In the genomic region with DNA sequence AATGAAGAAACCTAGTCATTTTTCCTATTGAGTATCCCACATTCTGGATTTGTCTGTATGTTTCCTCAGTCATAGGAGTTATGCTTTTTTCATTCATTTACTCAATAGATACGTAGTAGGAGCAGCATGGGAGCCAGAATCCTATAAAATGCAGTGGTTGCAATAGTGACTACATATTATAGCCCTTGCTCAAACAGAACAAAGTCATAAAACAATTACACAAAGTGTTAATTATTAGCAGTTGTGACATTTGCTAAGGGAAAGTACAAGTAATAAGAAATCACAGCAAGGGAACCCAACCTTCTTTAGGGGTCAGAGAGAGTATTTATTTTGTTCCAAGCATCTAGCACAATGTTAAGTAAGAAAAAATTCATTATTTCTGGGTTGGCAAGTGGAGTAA, we compare ENCODE assay signal across 22 cellular contexts. TPM values are rescaled to one million over a fixed set of nuclear protein-coding genes. Genes with fewer than 3 reads are reported as not detected.
A peak's percentile ranks its signal among the peaks of the same experiment; 100 is the strongest.
DNase-seq lines count a peak whose midpoint lies in the region; ATAC-seq and FAIRE-seq lines count a peak whose summit lies in the region.
"Had no signal": no experiment of that assay in that cellular context is flagged by ENCODE, and none has a peak within 500 bp of the region (broad histone marks: within the 10 kb centered on the region; RNA-seq: fewer than 3 reads in every experiment).

No MANE protein-coding gene starts in this region.

- WGBS in small intestine, 3 donors = 27 to 68% (median 50%) methylated on average over 1 of the region's 1 CpG

- FAIRE-seq in GM19239 (lab: Jason Lieb, UNC) (peak; percentile 18), small intestine (lab: Jason Lieb, UNC) (peak; percentile 72)
- FAIRE-seq: A204.1, G401.6, GM12892 had no signal

- no peak for DNase-seq in GM19239 (ENCODE audit: insufficient read length, low spot score)
- DNase-seq in SJCRH30 = no peak
- DNase-seq in left colon = no peak
- DNase-seq in small intestine = peak; percentile 78
- no peak for DNase-seq in nucleus accumbens (lab: John Stamatoyannopoulos, UW)
- DNase-seq in NCI-H524 (lab: John Stamatoyannopoulos, UW) = no peak
- DNase-seq: Caco-2; CD4-positive, CD25-positive, alpha-beta regulatory T cell; CD8-positive, alpha-beta T cell; DMS153; H9 had no signal

- H3K27ac ChIP-seq in SJCRH30 (peak overlapping the region; percentile 87), small intestine (ENCODE audit: low read depth in 1 of 2, low read length in 1 of 2) (no peak overlapping the region)
- H3K27ac ChIP-seq: 22Rv1, BLaER1, C4-2B had no signal

- H3K27me3 ChIP-seq in SJCRH30 (no peaks in the 10 kb centered on the region), small intestine (ENCODE audit: control insufficient read depth in 2 of 2, insufficient read depth in 2 of 2, low read length in 2 of 2) (no peaks in the 10 kb centered on the region)
- H3K27me3 ChIP-seq: BLaER1 had no signal

- ATAC-seq in left colon (peak; percentile 99), HG03342 (IDR thresholded peaks at IDR 0.05; ENCODE audit: unreplicated experiment) (no peak)
- ATAC-seq: CD8-positive, alpha-beta T cell; GM23338; HCT116 had no signal

- peaks cover 4% of the 10 kb centered on the region; the same call in 1 of the 2 replicates for H3K9me3 ChIP-seq in SJCRH30 (replicated peaks)
- H3K9me3 ChIP-seq in small intestine (ENCODE audit: control insufficient read depth, low read depth) = no peaks in the 10 kb centered on the region
- H3K9me3 ChIP-seq: BLaER1, Caco-2 had no signal

- H3K36me3 ChIP-seq in SJCRH30 (peaks cover 86% of the 10 kb centered on the region), small intestine (ENCODE audit: control insufficient read depth in 2 of 2, insufficient read depth in 2 of 2, low read length in 2 of 2) (peaks cover 6 to 8% of the 10 kb centered on the region in 2 donors)

- H3K4me3 ChIP-seq in SJCRH30 (no peak overlapping the region), small intestine (ENCODE audit: low read depth in 1 of 2, low read length in 2 of 2) (no peak overlapping the region)
- H3K4me3 ChIP-seq: BLaER1, GM23338 had no signal

- peaks cover 37% of the 10 kb centered on the region for H3K4me1 ChIP-seq in SJCRH30
- peaks cover 0 to 2% of the 10 kb centered on the region in 2 donors for H3K4me1 ChIP-seq in small intestine (ENCODE audit: control insufficient read depth in 2 of 2, insufficient read depth in 1 of 2, low read depth in 1 of 2, low read length in 1 of 2)
- H3K4me1 ChIP-seq: BLaER1 had no signal

- intact Hi-C loops in left colon (cut with DNase I, micrococcal nuclease) = no loop called here

RNA-seq across cellular contexts. Expression of gene POU4F1, which starts 27.7 kb away (rescaled TPM):
- total RNA-seq in SJCRH30 (2014; rRNA removed; shearing (Covaris generic)) = 77.8 and 97.0 TPM in 2 replicates
- total RNA-seq in left colon = under 1 TPM in 1 of 2 donors, not detected in 1; 0.06 TPM
- under 1 TPM in 1 of 3 donors, not detected in 2; 0.06 TPM for polyA plus RNA-seq in small intestine
- total RNA-seq: H4 had no signal
- polyA plus RNA-seq: AG04450; CD4-positive, CD25-positive, alpha-beta regulatory T cell had no signal

RNA-seq across cellular contexts. Expression of gene OBI1, which starts 27.9 kb away (rescaled TPM):
- total RNA-seq in SJCRH30 (2014; rRNA removed; shearing (Covaris generic)) = 66.8 and 73.3 TPM in 2 replicates
- total RNA-seq in left colon = 1 to 10 TPM; 4.9 to 5.7 TPM
- 1 to 10 TPM; 2.2 to 5.5 (median 2.5) TPM for polyA plus RNA-seq in small intestine

Comparison
In these comparisons a context has a peak if more than half of its experiments do, and no peak if none do; other contexts are left out.
1. RNA of gene POU4F1, which starts 27.7 kb away (total RNA-seq): 77.8 to 97.0 TPM in SJCRH30; 0.06 TPM in left colon; every median in the first group is over 10 times any median in the second.
2. RNA of gene OBI1, which starts 27.9 kb away (total RNA-seq): 66.8 to 73.3 TPM in SJCRH30; 4.9 to 5.7 TPM in left colon; every median in the first group is over 10 times any median in the second.